Comparison of ENCODE assay signal across 8 cellular contexts in genomic region chr20:64038579-64039292, GRCh38. TPM values are rescaled to one million over a fixed set of nuclear protein-coding genes. Genes with fewer than 3 reads are reported as not detected.
DNase-seq lines count a peak whose midpoint lies in the region; ATAC-seq lines count a peak whose summit lies in the region.

No MANE protein-coding gene starts in this region.

- peak; percentile 80 for ATAC-seq in Right ventricle myocardium inferior
- peak; percentile 38 for ATAC-seq in HG03097 (IDR thresholded peaks at IDR 0.05; ENCODE audit: low FRiP score, unreplicated experiment)
- peak; percentile 74 for ATAC-seq in effector memory CD8-positive, alpha-beta T cell (replicated peaks)

- no peaks in the 10 kb centered on the region for H3K9me3 ChIP-seq in mucosa of rectum (ENCODE audit: control insufficient read depth in 2 of 2, low read length in 2 of 2)

- peak overlapping the region; percentile 69 to 75 for H3K4me3 Mint-ChIP-seq in effector memory CD8-positive, alpha-beta T cell

- peaks cover 19% of the 10 kb centered on the region for H3K36me3 Mint-ChIP-seq in effector memory CD8-positive, alpha-beta T cell (ENCODE audit: insufficient read depth)

- H3K27ac ChIP-seq in mucosa of rectum (ENCODE audit: low read depth in 2 of 2, low read length in 2 of 2), result peak overlapping the region; percentile 15 to 32

- peak overlapping the region; percentile 48 to 57 for H3K4me3 ChIP-seq in mucosa of rectum (ENCODE audit: low read length in 2 of 2)

- H3K9ac ChIP-seq in mucosa of rectum (ENCODE audit: low read depth in 1 of 2, low read length in 2 of 2), result peak overlapping the region in 1 of 2 donors; percentile 16

- peaks cover 10 to 15% of the 10 kb centered on the region in 2 donors for H3K4me1 ChIP-seq in mucosa of rectum (ENCODE audit: control insufficient read depth in 2 of 2, insufficient read depth in 2 of 2, low read length in 2 of 2)

- H3K36me3 ChIP-seq in mucosa of rectum (ENCODE audit: control insufficient read depth in 2 of 2, insufficient read depth in 2 of 2, low read length in 2 of 2), result peaks cover 7 to 13% of the 10 kb centered on the region in 2 donors

- no peaks in the 10 kb centered on the region for H3K9me3 Mint-ChIP-seq in effector memory CD8-positive, alpha-beta T cell

- peaks cover 23 to 38% of the 10 kb centered on the region in 2 donors for H3K4me1 Mint-ChIP-seq in effector memory CD8-positive, alpha-beta T cell (ENCODE audit: low read depth in 2 of 2)

- intact Hi-C loops in Right ventricle myocardium inferior (cut with DNase I), result loop anchor here (1.0 kb wide), 3 partner anchors 16 to 82 kb away; no protein-coding TSS in a partner anchor
- intact Hi-C loops in cardiac septum (cut with DNase I), result loop anchor here (1.0 to 2.0 kb wide), 2 partner anchors 16 to 82 kb away; no protein-coding TSS in a partner anchor

- H3K27me3 Mint-ChIP-seq in effector memory CD8-positive, alpha-beta T cell, result no peaks in the 10 kb centered on the region

- no peak overlapping the region for H3K27ac Mint-ChIP-seq in effector memory CD8-positive, alpha-beta T cell

- H3K27me3 ChIP-seq in mucosa of rectum (ENCODE audit: control insufficient read depth in 2 of 2, insufficient read depth in 2 of 2, low read length in 2 of 2), result peaks cover 31 to 59% of the 10 kb centered on the region in 2 donors

- DNase-seq in Right ventricle myocardium inferior (ENCODE audit: missing footprints) (peak; percentile 89), cardiac septum (ENCODE audit: low spot score) (no peak), NCI-H460 (ENCODE audit: extremely low read depth, low read depth) (peak; percentile 69)
- DNase-seq in activated CD4-positive, alpha-beta T cell treated with anti-CD3 and anti-CD28 coated beads, Interleukin-2, amount 50 U/mL, for 48 hours, result peak; percentile 82 to 84
- peak; percentile 62 to 76 (median 75) for DNase-seq in effector memory CD8-positive, alpha-beta T cell
- peak; percentile 51 to 52 for DNase-seq in stimulated activated CD8-positive, alpha-beta memory T cell treated with anti-CD3 and anti-CD28 coated beads, Interleukin-7, amount 100 ng/mL, for 1 hour (ENCODE audit: low read depth in 2 of 2)

RNA-seq across cellular contexts. Expression of gene C20orf204, which starts 2.8 kb away (rescaled TPM):
- total RNA-seq in Right ventricle myocardium inferior (0.30 TPM), cardiac septum (0.86 TPM)
- total RNA-seq in NCI-H460 (2014; rRNA removed; shearing (Covaris generic)), result 0.75 and 0.87 TPM in 2 replicates
- 4.9 and 9.1 TPM in 2 replicates for polyA plus RNA-seq in NCI-H460 (2014; cell fraction: nucleus; rRNA removed)

RNA-seq across cellular contexts. Expression of gene SOX18, which starts 10.7 kb away (rescaled TPM):
- total RNA-seq in Right ventricle myocardium inferior (38.4 TPM), cardiac septum (67.0 TPM)
- total RNA-seq in NCI-H460 (2014; rRNA removed; shearing (Covaris generic)), result 0.77 and 1.7 TPM in 2 replicates
- polyA plus RNA-seq in NCI-H460 (2014; cell fraction: nucleus; rRNA removed), result 5.6 TPM in 1 of 2 replicates, not detected in the other

RNA-seq across cellular contexts. Expression of gene TCEA2, which starts 24.3 kb away (rescaled TPM):
- total RNA-seq in Right ventricle myocardium inferior (39.0 TPM), cardiac septum (66.0 TPM)
- total RNA-seq in NCI-H460 (2014; rRNA removed; shearing (Covaris generic)), result 25.2 and 31.0 TPM in 2 replicates
- polyA plus RNA-seq in NCI-H460 (2014; cell fraction: nucleus; rRNA removed), result 69.9 and 81.4 TPM in 2 replicates

RNA-seq across cellular contexts. Expression of gene RGS19, which starts 40.6 kb away (rescaled TPM):
- total RNA-seq in Right ventricle myocardium inferior (6.6 TPM), cardiac septum (3.1 TPM)
- total RNA-seq in NCI-H460 (2014; rRNA removed; shearing (Covaris generic)), result 12.6 and 15.0 TPM in 2 replicates
- 17.4 and 25.2 TPM in 2 replicates for polyA plus RNA-seq in NCI-H460 (2014; cell fraction: nucleus; rRNA removed)

RNA-seq across cellular contexts. Expression of gene OPRL1, which starts 41.1 kb away (rescaled TPM):
- 0.49 TPM for total RNA-seq in Right ventricle myocardium inferior
- total RNA-seq in cardiac septum, result 0.48 TPM
- 0.17 and 0.32 TPM in 2 replicates for total RNA-seq in NCI-H460 (2014; rRNA removed; shearing (Covaris generic))
- polyA plus RNA-seq in NCI-H460 (2014; cell fraction: nucleus; rRNA removed), result 0.13 and 0.22 TPM in 2 replicates

Comparison
In these comparisons a context has a peak if more than half of its experiments do, and no peak if none do; other contexts are left out.
1. RNA of gene SOX18, which starts 10.7 kb away (total RNA-seq): 67.0 TPM in cardiac septum (single experiment) and 38.4 TPM in Right ventricle myocardium inferior (single experiment); 0.77 to 1.7 TPM in NCI-H460; every median in the first group is over 10 times any median in the second.
2. Peak in every context shown above with its lines, with median percentiles within 50 percentile points of each other: ATAC-seq.